ENCODE assay signal across 10 cellular contexts in the genomic region with DNA sequence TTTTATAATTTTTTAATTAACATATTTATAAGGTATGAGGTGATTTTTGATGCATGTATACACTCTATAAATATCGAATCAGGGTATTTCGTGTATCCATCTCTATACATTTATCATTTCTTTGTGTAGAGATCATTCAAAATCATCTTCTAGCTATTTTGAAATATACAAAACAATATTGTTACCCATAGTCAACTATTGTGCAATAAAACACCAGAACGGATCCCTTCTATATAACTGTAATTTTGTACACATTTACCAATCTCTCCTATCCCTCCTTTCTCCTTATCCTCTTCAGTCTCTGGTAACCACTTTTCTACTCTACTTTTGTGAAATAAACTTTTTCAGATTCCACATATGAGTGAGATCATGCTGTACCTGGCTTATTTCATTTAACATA.
"Had no signal": no experiment of that assay in that cellular context is flagged by ENCODE, and none has a peak within 500 bp of the region (broad histone marks: within the 10 kb centered on the region; RNA-seq: fewer than 3 reads in every experiment).

No MANE protein-coding gene starts in this region.

- DNase-seq: GM23248, GOT3, H7, H9, HCEC 1CT, HFFc6 had no signal

- H3K36me3 ChIP-seq: HAP-1 had no signal

- H3K4me1 Mint-ChIP-seq: GM23338, H9 had no signal

- H3K4me3 Mint-ChIP-seq: GM23338, H9, HFFc6 had no signal

- H3K27ac Mint-ChIP-seq: GM23338, H9, HFFc6 had no signal

- H2AFZ ChIP-seq: GM23248, GM23338 had no signal

- H3K4me1 ChIP-seq: HAP-1 had no signal

- FAIRE-seq: H54 had no signal

- H3K4me2 ChIP-seq: GM23338 had no signal

- H3K9me3 ChIP-seq: HAP-1 had no signal

- ATAC-seq: GM23338, HCT116 had no signal

- H3K27ac ChIP-seq: GM23248 had no signal

- H3K9ac ChIP-seq: GM23248 had no signal

- H3K4me3 ChIP-seq: GM23248, GM23338, HAP-1 had no signal
